Comparison of ENCODE assay signal across 19 cellular contexts in genomic region chr18:46377557-46377956, GRCh38.
"Had no signal": no experiment of that assay in that cellular context is flagged by ENCODE, and none has a peak within 500 bp of the region (broad histone marks: within the 10 kb centered on the region; RNA-seq: fewer than 3 reads in every experiment).

No MANE protein-coding gene starts in this region.

- H3K9me3 Mint-ChIP-seq: mesothelial cell of epicardium, naive B cell had no signal

- ATAC-seq: foreskin keratinocyte, gastroesophageal sphincter, heart right ventricle, left cardiac atrium, left lung, left ventricle myocardium superior, lower lobe of right lung, mucosa of descending colon had no signal

- H3K4me1 Mint-ChIP-seq: naive B cell had no signal

- H3K36me3 Mint-ChIP-seq: mesothelial cell of epicardium, naive B cell had no signal

- H3K4me3 Mint-ChIP-seq: mesothelial cell of epicardium, naive B cell had no signal

- H3K9me3 ChIP-seq: esophagus muscularis mucosa, gastroesophageal sphincter, heart right ventricle, left lung, lower lobe of right lung, mucosa of descending colon had no signal

- H3K27ac ChIP-seq: coronary artery, dorsolateral prefrontal cortex, esophagus muscularis mucosa, foreskin keratinocyte, gastroesophageal sphincter, heart right ventricle, left lung, lower lobe of right lung had no signal

- H3K27ac Mint-ChIP-seq: mesothelial cell of epicardium, naive B cell had no signal

- DNase-seq: dermis blood vessel endothelial cell; dorsolateral prefrontal cortex; effector CD4-positive, alpha-beta T cell; effector memory CD4-positive, alpha-beta T cell; foreskin keratinocyte; head of caudate nucleus; heart right ventricle; hippocampal formation; left cardiac atrium; left lung; left ventricle myocardium superior; lower lobe of right lung; mesenchymal stem cell; mucosa of descending colon; naive B cell had no signal

- H3K4me3 ChIP-seq: coronary artery, dorsolateral prefrontal cortex, esophagus muscularis mucosa, gastroesophageal sphincter, heart right ventricle, left lung, lower lobe of right lung, mucosa of descending colon had no signal

- H3K4me1 ChIP-seq: foreskin keratinocyte, gastroesophageal sphincter, left lung, lower lobe of right lung had no signal

- H3K36me3 ChIP-seq: esophagus muscularis mucosa, gastroesophageal sphincter, heart right ventricle, left lung, lower lobe of right lung had no signal

- H3K27me3 ChIP-seq: dorsolateral prefrontal cortex, esophagus muscularis mucosa, foreskin keratinocyte, gastroesophageal sphincter, heart right ventricle, left lung had no signal
